Comparison of ENCODE assay signal across 8 cellular contexts in genomic region chr10:22315455-22316285, GRCh38. TPM values are rescaled to one million over a fixed set of nuclear protein-coding genes. Genes with fewer than 3 reads are reported as not detected.
DNase-seq lines count a peak whose midpoint lies in the region; ATAC-seq and TF ChIP-seq lines count a peak whose summit lies in the region.

No MANE protein-coding gene starts in this region.

- WGBS in smooth muscle cell (ENCODE audit: low lambda C conversion rate), result 3% methylated on average over 33 of the region's 53 CpGs

- H3K27ac ChIP-seq in smooth muscle cell (ENCODE audit: low read depth), result peak overlapping the region; percentile 28

- DNase-seq in D341Med (ENCODE audit: low spot score) (peak; percentile 47), smooth muscle cell (lab: John Stamatoyannopoulos, UW; ENCODE audit: unreplicated experiment) (no peak), NCI-H1930 (lab: John Stamatoyannopoulos, UW) (no peak), SW480 (ENCODE audit: low spot score) (no peak)
- DNase-seq in activated naive CD4-positive, alpha-beta T cell treated with anti-CD3 and anti-CD28 coated beads, Interleukin-2, amount 50 U/mL, for 72 hours (ENCODE audit: low spot score in 2 of 2), result no peak

- peaks cover 11% of the 10 kb centered on the region for H3K79me2 ChIP-seq in smooth muscle cell (ENCODE audit: low read depth)

- ATAC-seq in GM19452 (IDR thresholded peaks at IDR 0.05; ENCODE audit: unreplicated experiment) (peak; percentile 32), HG03469 (IDR thresholded peaks at IDR 0.05; ENCODE audit: unreplicated experiment) (peak; percentile 5)
- ATAC-seq in activated naive CD4-positive, alpha-beta T cell treated with anti-CD3 and anti-CD28 coated beads, Interleukin-2, amount 50 U/mL, for 72 hours, result peak; percentile 22 to 32

- H3K4me2 ChIP-seq in smooth muscle cell, result peak overlapping the region; percentile 99

- no peaks in the 10 kb centered on the region for H3K9me3 Mint-ChIP-seq in activated naive CD4-positive, alpha-beta T cell treated with anti-CD3 and anti-CD28 coated beads, Interleukin-2, amount 50 U/mL, for 72 hours

- H3K36me3 ChIP-seq in iPS-15b (ENCODE audit: control insufficient read depth, insufficient read depth, low read length), result no peaks in the 10 kb centered on the region
- no peaks in the 10 kb centered on the region for H3K36me3 ChIP-seq in smooth muscle cell (ENCODE audit: low read depth)

- peak overlapping the region; percentile 69 for H3K4me3 ChIP-seq in iPS-15b (ENCODE audit: low read depth, low read length)
- H3K4me3 ChIP-seq in smooth muscle cell, result peak overlapping the region; percentile 95

- H3K9ac ChIP-seq in iPS-15b (ENCODE audit: low read depth, low read length) (no peak overlapping the region), smooth muscle cell (ENCODE audit: low read depth) (peak overlapping the region; percentile 84)

- no peaks in the 10 kb centered on the region for H3K9me3 ChIP-seq in iPS-15b (ENCODE audit: control insufficient read depth, insufficient read depth, low read length)
- H3K9me3 ChIP-seq in smooth muscle cell (replicated peaks; ENCODE audit: low read depth), result no peaks in the 10 kb centered on the region

- peak overlapping the region; percentile 90 to 98 for H3K27ac Mint-ChIP-seq in activated naive CD4-positive, alpha-beta T cell treated with anti-CD3 and anti-CD28 coated beads, Interleukin-2, amount 50 U/mL, for 72 hours

- peak overlapping the region; percentile 98 for H2AFZ ChIP-seq in smooth muscle cell (ENCODE audit: low read depth)

- H3K27me3 ChIP-seq in iPS-15b (ENCODE audit: control insufficient read depth, insufficient read depth, low read length), result peaks cover 81% of the 10 kb centered on the region
- peaks cover 49% of the 10 kb centered on the region for H3K27me3 ChIP-seq in smooth muscle cell (ENCODE audit: low read depth)

- peaks cover 26% of the 10 kb centered on the region for H4K20me1 ChIP-seq in smooth muscle cell (ENCODE audit: low read depth)

- H3K36me3 Mint-ChIP-seq in activated naive CD4-positive, alpha-beta T cell treated with anti-CD3 and anti-CD28 coated beads, Interleukin-2, amount 50 U/mL, for 72 hours, result peaks cover 11 to 20% of the 10 kb centered on the region in 2 donors

- peaks cover 6% of the 10 kb centered on the region for H3F3A ChIP-seq in smooth muscle cell (ENCODE audit: low read depth)

- no peak for TF ChIP-seq CTCF in smooth muscle cell (IDR thresholded peaks at IDR 0.05; ENCODE audit: borderline replicate concordance, insufficient read depth, poor library complexity, severe bottlenecking)

- H3K4me1 ChIP-seq in iPS-15b (ENCODE audit: control insufficient read depth, insufficient read depth, low read length) (peaks cover 8% of the 10 kb centered on the region), smooth muscle cell (ENCODE audit: low read depth) (peaks cover 30% of the 10 kb centered on the region)

RNA-seq across cellular contexts. Expression of gene COMMD3, which starts 0.5 kb away (rescaled TPM):
- total RNA-seq in activated naive CD4-positive, alpha-beta T cell treated with anti-CD3 and anti-CD28 coated beads, Interleukin-2, amount 50 U/mL, for 72 hours, result 10 to 100 TPM; 57.3 to 91.3 TPM
- total RNA-seq in smooth muscle cell, result 44.3 and 99.0 TPM in 2 replicates
- 78.1 and 80.6 TPM in 2 replicates for polyA plus RNA-seq in smooth muscle cell

RNA-seq across cellular contexts. Expression of gene BMI1, which starts 5.2 kb away (rescaled TPM):
- 10 to 100 TPM; 42.9 to 48.7 TPM for total RNA-seq in activated naive CD4-positive, alpha-beta T cell treated with anti-CD3 and anti-CD28 coated beads, Interleukin-2, amount 50 U/mL, for 72 hours
- 34.5 and 51.1 TPM in 2 replicates for total RNA-seq in smooth muscle cell
- polyA plus RNA-seq in smooth muscle cell, result 10.4 and 11.4 TPM in 2 replicates

RNA-seq across cellular contexts. Expression of gene SPAG6, which starts 29.6 kb away (rescaled TPM):
- total RNA-seq in activated naive CD4-positive, alpha-beta T cell treated with anti-CD3 and anti-CD28 coated beads, Interleukin-2, amount 50 U/mL, for 72 hours, result under 1 TPM in 1 of 2 donors, not detected in 1; 0.19 TPM
- total RNA-seq in smooth muscle cell, result not detected in 2 replicates
- 0.61 TPM in 1 of 2 replicates, not detected in the other for polyA plus RNA-seq in smooth muscle cell
